18 cellular contexts compared by ENCODE assay signal in genomic region chr14:94112513-94113060, GRCh38. TPM values are rescaled to one million over a fixed set of nuclear protein-coding genes. Genes with fewer than 3 reads are reported as not detected.
DNase-seq lines count a peak whose midpoint lies in the region; ATAC-seq and TF ChIP-seq lines count a peak whose summit lies in the region.
"Had no signal": no experiment of that assay in that cellular context is flagged by ENCODE, and none has a peak within 500 bp of the region (broad histone marks: within the 10 kb centered on the region; RNA-seq: fewer than 3 reads in every experiment).

No MANE protein-coding gene starts in this region.

- H3K4me1 ChIP-seq in endodermal cell (ENCODE audit: control insufficient read depth, insufficient read depth, low read length) (no peaks in the 10 kb centered on the region), mucosa of descending colon (ENCODE audit: low read depth) (peaks cover 25% of the 10 kb centered on the region), upper lobe of left lung (peaks cover 22 to 35% (median 24%) of the 10 kb centered on the region in 4 donors)

- H3K9me3 Mint-ChIP-seq in activated naive CD4-positive, alpha-beta T cell treated with anti-CD3 and anti-CD28 coated beads, Interleukin-2, amount 50 U/mL, for 72 hours = no peaks in the 10 kb centered on the region
- no peaks in the 10 kb centered on the region for H3K9me3 Mint-ChIP-seq in endodermal cell
- H3K9me3 Mint-ChIP-seq: natural killer cell treated with Interleukin-12 subunit alpha and Interleukin-12 subunit beta and Interleukin-15 and Interleukin-18, amount 100 ng/mL, for 72 hours had no signal

- H3K27ac Mint-ChIP-seq in activated naive CD4-positive, alpha-beta T cell treated with anti-CD3 and anti-CD28 coated beads, Interleukin-2, amount 50 U/mL, for 72 hours = peak overlapping the region; percentile 41 to 66
- H3K27ac Mint-ChIP-seq in endodermal cell = no peak overlapping the region
- H3K27ac Mint-ChIP-seq: natural killer cell treated with Interleukin-12 subunit alpha and Interleukin-12 subunit beta and Interleukin-15 and Interleukin-18, amount 100 ng/mL, for 72 hours had no signal

- no peaks in the 10 kb centered on the region for H3K9me3 ChIP-seq in endodermal cell (ENCODE audit: control insufficient read depth, low read length)
- H3K9me3 ChIP-seq in mucosa of descending colon = no peaks in the 10 kb centered on the region
- no peaks in the 10 kb centered on the region for H3K9me3 ChIP-seq in upper lobe of left lung

- no peak for TF ChIP-seq POLR2A in upper lobe of left lung (IDR thresholded peaks at IDR 0.05)

- intact Hi-C loops in mucosa of descending colon (cut with DNase I, micrococcal nuclease) = no loop called here

- H3K27me3 ChIP-seq in endodermal cell (ENCODE audit: control insufficient read depth, insufficient read depth, low read length, poor library complexity, severe bottlenecking) (no peaks in the 10 kb centered on the region), upper lobe of left lung (no peaks in the 10 kb centered on the region)

- H3K4me3 Mint-ChIP-seq in endodermal cell = no peak overlapping the region
- H3K4me3 Mint-ChIP-seq: natural killer cell treated with Interleukin-12 subunit alpha and Interleukin-12 subunit beta and Interleukin-15 and Interleukin-18, amount 100 ng/mL, for 72 hours had no signal

- H3K4me3 ChIP-seq in endodermal cell (ENCODE audit: low read length) = no peak overlapping the region
- H3K4me3 ChIP-seq in mucosa of descending colon = no peak overlapping the region
- H3K4me3 ChIP-seq in upper lobe of left lung = peak overlapping the region in 3 of 4 donors; percentile 42 to 58 (median 54)

- no peak for ATAC-seq in activated naive CD4-positive, alpha-beta T cell treated with anti-CD3 and anti-CD28 coated beads, Interleukin-2, amount 50 U/mL, for 72 hours
- ATAC-seq in mucosa of descending colon (peak; percentile 27), upper lobe of left lung (ENCODE audit: low FRiP score in 2 of 2) (no peak)
- ATAC-seq: natural killer cell treated with Interleukin-12 subunit alpha and Interleukin-12 subunit beta and Interleukin-15 and Interleukin-18, amount 100 ng/mL, for 72 hours had no signal

- peaks cover under 1% of the 10 kb centered on the region for H3K27me3 Mint-ChIP-seq in endodermal cell (ENCODE audit: insufficient read depth)

- H3K27ac ChIP-seq in endodermal cell (ENCODE audit: low read depth, low read length) (no peak overlapping the region), upper lobe of left lung (peak overlapping the region; percentile 87 to 93 (median 92))
- H3K27ac ChIP-seq: brain microvascular endothelial cell had no signal

- H3K36me3 ChIP-seq in endodermal cell (ENCODE audit: control insufficient read depth, insufficient read depth, low read length) (no peaks in the 10 kb centered on the region), mucosa of descending colon (ENCODE audit: low read depth) (no peaks in the 10 kb centered on the region), upper lobe of left lung (peaks cover 0 to 11% (median 4%) of the 10 kb centered on the region in 4 donors)
- H3K36me3 ChIP-seq: brain microvascular endothelial cell had no signal

- no peak overlapping the region for H3K9ac ChIP-seq in endodermal cell (ENCODE audit: extremely low read depth, low read length, poor library complexity, severe bottlenecking)

- TF ChIP-seq CTCF in endodermal cell (conservative IDR thresholded peaks at IDR 0.05) (no peak), mucosa of descending colon (IDR thresholded peaks at IDR 0.05) (no peak), upper lobe of left lung (IDR thresholded peaks at IDR 0.05) (no peak)

- WGBS in endodermal cell (ENCODE audit: insufficient coverage in 1 of 2, insufficient read length in 1 of 2), 2 experiments = 88 to 93% methylated on average over 4 to 6 of the region's 6 CpGs
- WGBS in upper lobe of left lung, 2 donors = 66 to 71% methylated on average over 5 to 6 of the region's 6 CpGs

- DNase-seq in activated naive CD4-positive, alpha-beta T cell treated with anti-CD3 and anti-CD28 coated beads, Interleukin-2, amount 50 U/mL, for 72 hours (ENCODE audit: low spot score in 2 of 2) = no peak
- no peak for DNase-seq in activated naive CD4-positive, alpha-beta T cell treated with anti-CD3 and anti-CD28 coated beads, Interleukin-2, amount 50 U/mL, for 16 hours
- DNase-seq in endodermal cell = peak; percentile 17
- DNase-seq in mucosa of descending colon = peak in 2 of 3 donors; percentile 53 to 62
- peak in 1 of 2 donors; percentile 10 for DNase-seq in upper lobe of left lung
- DNase-seq in cerebellar cortex (ENCODE audit: low spot score) = no peak
- no peak for DNase-seq in NK-92 treated with Interleukin-12 subunit alpha and Interleukin-12 subunit beta, amount 100 ng/mL, for 24 hours (lab: John Stamatoyannopoulos, UW)
- DNase-seq in NCI-H69 (lab: John Stamatoyannopoulos, UW) = no peak
- DNase-seq: activated CD4-positive, alpha-beta T cell treated with anti-CD3 and anti-CD28 coated beads for 4 hours; activated gamma-delta T cell treated with Interleukin-2 at 50 U/mL for 16 hours; brain microvascular endothelial cell; GF-D8; NCI-H1930; retina; SHP77; stimulated activated CD4-positive, alpha-beta T cell treated with anti-CD3 and anti-CD28 coated beads, Interleukin-4, amount 100 ng/mL, for 24 hours; T-helper 9 cell had no signal

- H3K4me1 Mint-ChIP-seq in endodermal cell = no peaks in the 10 kb centered on the region

- H3K36me3 Mint-ChIP-seq in activated naive CD4-positive, alpha-beta T cell treated with anti-CD3 and anti-CD28 coated beads, Interleukin-2, amount 50 U/mL, for 72 hours = no peaks in the 10 kb centered on the region
- H3K36me3 Mint-ChIP-seq in endodermal cell (ENCODE audit: low read depth) = no peaks in the 10 kb centered on the region
- H3K36me3 Mint-ChIP-seq: natural killer cell treated with Interleukin-12 subunit alpha and Interleukin-12 subunit beta and Interleukin-15 and Interleukin-18, amount 100 ng/mL, for 72 hours had no signal

- TF ChIP-seq EP300 in upper lobe of left lung (IDR thresholded peaks at IDR 0.05) = no peak

RNA-seq across cellular contexts. Expression of gene IFI27, which starts 2.1 kb away (rescaled TPM):
- total RNA-seq in activated naive CD4-positive, alpha-beta T cell treated with anti-CD3 and anti-CD28 coated beads, Interleukin-2, amount 50 U/mL, for 72 hours = 1 to 10 TPM; 2.5 to 3.0 TPM
- total RNA-seq in endodermal cell (1 to 10 TPM; 1.9 to 9.0 TPM), mucosa of descending colon (1,000 to 10,000 TPM in 1 of 3 donors, 100 to 1,000 TPM in 2; 427 to 1,655 (median 710) TPM), upper lobe of left lung (100 to 1,000 TPM; 210 to 729 (median 328) TPM)
- 4.2 TPM for polyA plus RNA-seq in endodermal cell (2013, experiment 1 of 2)
- 2.6 TPM for polyA plus RNA-seq in endodermal cell (2013, experiment 2 of 2)

RNA-seq across cellular contexts. Expression of gene IFI27L2, which starts 16.8 kb away (rescaled TPM):
- total RNA-seq in activated naive CD4-positive, alpha-beta T cell treated with anti-CD3 and anti-CD28 coated beads, Interleukin-2, amount 50 U/mL, for 72 hours = 10 to 100 TPM; 67.3 to 67.8 TPM
- total RNA-seq in endodermal cell = 10 to 100 TPM; 36.0 to 43.7 TPM
- 59.6 TPM for polyA plus RNA-seq in endodermal cell (2013, experiment 1 of 2)
- polyA plus RNA-seq in endodermal cell (2013, experiment 2 of 2) = 46.0 TPM
- total RNA-seq in mucosa of descending colon = 10 to 100 TPM; 22.4 to 25.5 (median 24.3) TPM
- 100 to 1,000 TPM in 2 of 6 donors, 10 to 100 TPM in 4; 45.2 to 118 (median 70.8) TPM for total RNA-seq in upper lobe of left lung

RNA-seq across cellular contexts. Expression of gene IFI27L1, which starts 31.5 kb away (rescaled TPM):
- 10 to 100 TPM; 48.0 to 51.4 TPM for total RNA-seq in activated naive CD4-positive, alpha-beta T cell treated with anti-CD3 and anti-CD28 coated beads, Interleukin-2, amount 50 U/mL, for 72 hours
- 10 to 100 TPM; 40.0 to 47.2 TPM for total RNA-seq in endodermal cell
- polyA plus RNA-seq in endodermal cell (2013, experiment 1 of 2) = 25.0 TPM
- polyA plus RNA-seq in endodermal cell (2013, experiment 2 of 2) = 20.8 TPM
- total RNA-seq in mucosa of descending colon = 10 to 100 TPM; 19.9 to 29.9 (median 20.6) TPM
- total RNA-seq in upper lobe of left lung = 10 to 100 TPM in 4 of 6 donors, 1 to 10 TPM in 2; 8.0 to 19.8 (median 15.2) TPM

RNA-seq across cellular contexts. Expression of gene DDX24, which starts 31.6 kb away (rescaled TPM):
- 100 to 1,000 TPM; 182 to 210 TPM for total RNA-seq in activated naive CD4-positive, alpha-beta T cell treated with anti-CD3 and anti-CD28 coated beads, Interleukin-2, amount 50 U/mL, for 72 hours
- total RNA-seq in endodermal cell (100 to 1,000 TPM; 131 to 137 TPM), mucosa of descending colon (100 to 1,000 TPM in 2 of 3 donors, 10 to 100 TPM in 1; 90.6 to 197 (median 107) TPM), upper lobe of left lung (100 to 1,000 TPM; 124 to 189 (median 154) TPM)
- polyA plus RNA-seq in endodermal cell (2013, experiment 1 of 2) = 151 TPM
- polyA plus RNA-seq in endodermal cell (2013, experiment 2 of 2) = 146 TPM

Comparison
In these comparisons a context has a peak if more than half of its experiments do, and no peak if none do; other contexts are left out.
1. DNase-seq: peak in endodermal cell (single experiment) and mucosa of descending colon (2 of 3); none in activated naive CD4-positive, alpha-beta T cell treated with anti-CD3 and anti-CD28 coated beads, Interleukin-2, amount 50 U/mL, for 72 hours (0 of 2), activated naive CD4-positive, alpha-beta T cell treated with anti-CD3 and anti-CD28 coated beads, Interleukin-2, amount 50 U/mL, for 16 hours (single experiment), cerebellar cortex (single experiment), NK-92 treated with Interleukin-12 subunit alpha and Interleukin-12 subunit beta, amount 100 ng/mL, for 24 hours (single experiment) and NCI-H69 (single experiment).
2. H3K4me3 ChIP-seq: peak in upper lobe of left lung (3 of 4); none in endodermal cell (single experiment) and mucosa of descending colon (single experiment).
3. RNA of gene IFI27, which starts 2.1 kb away (total RNA-seq): 427 to 1,655 TPM in mucosa of descending colon and 210 to 729 TPM in upper lobe of left lung; 1.9 to 9.0 TPM in endodermal cell and 2.5 to 3.0 TPM in activated naive CD4-positive, alpha-beta T cell treated with anti-CD3 and anti-CD28 coated beads, Interleukin-2, amount 50 U/mL, for 72 hours; every median in the first group is over 10 times any median in the second.